ENCODE assay signal across 16 cellular contexts in the genomic region with DNA sequence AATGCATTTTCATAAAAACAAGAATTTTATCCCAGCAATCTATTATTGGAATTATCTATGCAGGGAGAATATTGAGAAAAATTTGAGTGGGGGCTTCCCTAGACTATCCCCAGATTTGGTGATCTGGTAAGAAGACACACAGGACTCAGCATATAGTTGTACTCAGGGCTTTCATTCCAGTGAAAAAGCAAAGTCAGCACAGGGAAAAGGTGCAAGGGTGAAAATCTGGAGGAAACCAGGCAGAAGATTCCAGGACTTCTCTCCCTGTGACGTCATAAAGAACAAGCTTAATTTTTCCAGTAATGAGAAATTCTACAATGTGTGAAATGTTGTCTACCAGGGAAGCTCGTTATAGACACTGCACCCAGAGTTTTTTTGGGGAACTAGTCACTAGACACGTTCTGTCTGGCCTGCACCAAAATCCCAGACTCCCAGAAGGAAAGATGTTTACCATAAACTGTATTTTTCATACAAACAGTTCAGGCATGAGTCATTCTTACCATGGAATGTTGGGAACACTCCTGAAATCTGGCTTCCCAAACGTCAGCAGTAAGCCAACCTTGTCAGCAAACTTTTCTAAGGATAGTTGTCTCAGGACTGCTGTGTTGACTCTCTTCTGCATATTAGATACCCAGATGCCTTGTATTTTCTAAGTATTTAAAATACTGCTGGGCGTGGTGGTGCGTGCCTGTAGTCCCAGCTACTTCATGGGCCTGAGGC.
DNase-seq lines count a peak whose midpoint lies in the region; ATAC-seq and TF ChIP-seq lines count a peak whose summit lies in the region.
"Had no signal": no experiment of that assay in that cellular context is flagged by ENCODE, and none has a peak within 500 bp of the region (broad histone marks: within the 10 kb centered on the region; RNA-seq: fewer than 3 reads in every experiment).

No MANE protein-coding gene starts in this region.

- no peak overlapping the region for H3K14ac ChIP-seq in trophoblast cell (ENCODE audit: low read length)

- H3K9ac ChIP-seq in trophoblast cell (ENCODE audit: low read length), result no peak overlapping the region

- no peak overlapping the region for H3K23ac ChIP-seq in trophoblast cell (ENCODE audit: low read length)

- H3K9me3 ChIP-seq in trophoblast cell (ENCODE audit: insufficient read depth, low read depth, low read length), result no peaks in the 10 kb centered on the region
- H3K9me3 ChIP-seq in ovary, result no peaks in the 10 kb centered on the region
- H3K9me3 ChIP-seq: suprapubic skin had no signal

- H3K18ac ChIP-seq in trophoblast cell (ENCODE audit: low read length), result no peak overlapping the region

- TF ChIP-seq CTCF in fibroblast of villous mesenchyme (IDR thresholded peaks at IDR 0.05; ENCODE audit: insufficient read depth, low read depth, low read length) (no peak), ovary (IDR thresholded peaks at IDR 0.05) (no peak)

- DNase-seq in ELF-1 (ENCODE audit: low read depth, low spot score) (peak; percentile 30), T1000 (lab: John Stamatoyannopoulos, UW) (peak; percentile 6), fibroblast of villous mesenchyme (ENCODE audit: low read depth) (peak; percentile 96), trophoblast cell (peak; percentile 27 to 75), putamen (ENCODE audit: low spot score) (no peak), ovary (no peak)
- no peak for DNase-seq in activated CD4-positive, CD25-positive, alpha-beta regulatory T cell treated with anti-CD3 and anti-CD28 coated beads, Interleukin-2, amount 50 U/mL, for 72 hours
- DNase-seq: activated CD8-positive, alpha-beta T cell treated with anti-CD3 and anti-CD28 coated beads for 36 hours; Calu3; hypothalamus; NCI-H2227 treated with DMSO at 0.1 percent for 48 hours; stimulated activated CD4-positive, alpha-beta T cell treated with anti-CD3 and anti-CD28 coated beads, Interleukin-4, amount 100 ng/mL, for 4 hours had no signal

- no peak overlapping the region for H4K8ac ChIP-seq in trophoblast cell (ENCODE audit: low read depth, low read length)

- no peak overlapping the region for H2AFZ ChIP-seq in trophoblast cell (ENCODE audit: insufficient read depth, low read length, poor library complexity)

- H3K27ac ChIP-seq in trophoblast cell (ENCODE audit: low read depth, low read length), result peak overlapping the region; percentile 66
- H3K27ac ChIP-seq in ovary, result peak overlapping the region in 1 of 2 donors; percentile 58
- H3K27ac ChIP-seq: SK-N-MC, suprapubic skin had no signal

- H2BK12ac ChIP-seq in trophoblast cell (ENCODE audit: low read length), result no peak overlapping the region

- H4K12ac ChIP-seq in trophoblast cell (ENCODE audit: low read depth, low read length), result no peak overlapping the region

- peaks cover 7 to 8% of the 10 kb centered on the region in 2 experiments for H3K36me3 ChIP-seq in trophoblast cell (ENCODE audit: control insufficient read depth in 1 of 2, insufficient read depth in 2 of 2, low read length in 2 of 2)
- no peaks in the 10 kb centered on the region for H3K36me3 ChIP-seq in ovary

- H3K27me3 ChIP-seq in trophoblast cell (ENCODE audit: insufficient read depth, low read length), result no peaks in the 10 kb centered on the region
- no peaks in the 10 kb centered on the region for H3K27me3 ChIP-seq in ovary
- H3K27me3 ChIP-seq: suprapubic skin had no signal

- ATAC-seq in HG03097 (IDR thresholded peaks at IDR 0.05; ENCODE audit: low FRiP score, unreplicated experiment), result no peak
- ATAC-seq: activated CD8-positive, alpha-beta T cell treated with anti-CD3 and anti-CD28 coated beads for 36 hours; natural killer cell treated with Interleukin-12 subunit alpha and Interleukin-12 subunit beta and Interleukin-15 and Interleukin-18, amount 100 ng/mL, for 72 hours had no signal

- H3K4me1 ChIP-seq in trophoblast cell (ENCODE audit: control insufficient read depth in 1 of 2, insufficient read depth in 2 of 2, low read length in 2 of 2) (peaks cover 5 to 9% of the 10 kb centered on the region in 2 experiments), ovary (ENCODE audit: insufficient read depth) (peaks cover 5% of the 10 kb centered on the region)
- H3K4me1 ChIP-seq: suprapubic skin had no signal

- H3K4ac ChIP-seq in trophoblast cell (ENCODE audit: low read depth, low read length), result no peak overlapping the region

- H2AK5ac ChIP-seq in trophoblast cell (ENCODE audit: low read length), result no peak overlapping the region

- no CpG with 5 or more reads among the region's 6 CpGs for WGBS in trophoblast cell (ENCODE audit: extremely low coverage, insufficient coverage, insufficient read length)
- 26 to 38% (median 29%) methylated on average over 6 of the region's 6 CpGs for WGBS in ovary, 3 donors

- peak overlapping the region; percentile 24 for H3K4me2 ChIP-seq in trophoblast cell (ENCODE audit: low read length)

- no peak for TF ChIP-seq POLR2A in ovary (IDR thresholded peaks at IDR 0.05)

- H3K79me2 ChIP-seq in trophoblast cell (ENCODE audit: control insufficient read depth, insufficient read depth, low read length, poor library complexity), result no peaks in the 10 kb centered on the region

- H3K4me3 ChIP-seq in fibroblast of villous mesenchyme (ENCODE audit: low read depth, low read length) (no peak overlapping the region), trophoblast cell (ENCODE audit: low read depth, low read length) (no peak overlapping the region), ovary (no peak overlapping the region)
- H3K4me3 ChIP-seq: SK-N-MC, suprapubic skin had no signal

- no peak overlapping the region for H2BK120ac ChIP-seq in trophoblast cell (ENCODE audit: insufficient read depth, low read length, poor library complexity)

- no peak overlapping the region for H4K91ac ChIP-seq in trophoblast cell (ENCODE audit: low read depth, low read length)

- no peak overlapping the region for H2BK5ac ChIP-seq in trophoblast cell (ENCODE audit: low read depth, low read length, poor library complexity)

- intact Hi-C loops in ovary (cut with DNase I), result no loop called here

- TF ChIP-seq EP300 in ovary (IDR thresholded peaks at IDR 0.05), result no peak

- H3K79me1 ChIP-seq in trophoblast cell (ENCODE audit: low read length), result peaks cover 2% of the 10 kb centered on the region

Comparison
In these comparisons a context has a peak if more than half of its experiments do, and no peak if none do; other contexts are left out.
1. DNase-seq: peak in ELF-1 (single experiment), T1000 (single experiment), fibroblast of villous mesenchyme (single experiment) and trophoblast cell (2 of 2); none in putamen (single experiment), ovary (0 of 5) and activated CD4-positive, CD25-positive, alpha-beta regulatory T cell treated with anti-CD3 and anti-CD28 coated beads, Interleukin-2, amount 50 U/mL, for 72 hours (single experiment).